In genomic region chr11:554824-555499, GRCh38 we compare ENCODE assay signal across 1 cellular context.
TF ChIP-seq lines count a peak whose summit lies in the region.

No MANE protein-coding gene starts in this region.

TF ChIP-seq in HepG2, 621 proteins besides CTCF, POLR2A, EP300 and RAD21 (continued from another document and continues in another):
- TF ChIP-seq RERE (CRISPR knock-in tag; IDR thresholded peaks at IDR 0.05; ENCODE audit: low read depth), result no peak
- no peak for TF ChIP-seq GMEB1 (CRISPR knock-in tag; IDR thresholded peaks at IDR 0.05; ENCODE audit: borderline replicate concordance)
- no peak for TF ChIP-seq TEAD3 (CRISPR knock-in tag; optimal IDR thresholded peaks at IDR 0.05; ENCODE audit: borderline replicate concordance)
- no peak for TF ChIP-seq PCBP2 (optimal IDR thresholded peaks at IDR 0.05; ENCODE audit: low read depth, low read length, poor library complexity, severe bottlenecking)
- peak; percentile 27; the same call in 1 of the 2 replicates for TF ChIP-seq ZFX (CRISPR knock-in tag; IDR thresholded peaks at IDR 0.05; ENCODE audit: low read depth)
- TF ChIP-seq MIER2 (CRISPR knock-in tag; IDR thresholded peaks at IDR 0.05), result no peak
- no peak for TF ChIP-seq ZNF629 (CRISPR knock-in tag; conservative IDR thresholded peaks at IDR 0.05)
- TF ChIP-seq TRAFD1 (CRISPR knock-in tag; IDR thresholded peaks at IDR 0.05; ENCODE audit: borderline replicate concordance), result no peak
- TF ChIP-seq CBX5 (CRISPR knock-in tag; IDR thresholded peaks at IDR 0.05; ENCODE audit: borderline replicate concordance), result peak; percentile 61; the same call in 1 of the 2 replicates
- TF ChIP-seq ZNF563 (CRISPR knock-in tag; IDR thresholded peaks at IDR 0.05), result no peak
- 0 out of 2 replicates have a peak, but pooled peaks have one; percentile 11 for TF ChIP-seq MTA1 (CRISPR knock-in tag; IDR thresholded peaks at IDR 0.05; ENCODE audit: borderline replicate concordance)
- TF ChIP-seq HNRNPK (IDR thresholded peaks at IDR 0.05; ENCODE audit: low read depth, low read length, poor library complexity, severe bottlenecking), result peak; percentile 81
- no peak for TF ChIP-seq ATRX (CRISPR knock-in tag; IDR thresholded peaks at IDR 0.05; ENCODE audit: borderline replicate concordance)
- no peak for TF ChIP-seq GLMP (CRISPR knock-in tag; IDR thresholded peaks at IDR 0.05; ENCODE audit: borderline replicate concordance)
- no peak for TF ChIP-seq DR1 (CRISPR knock-in tag; IDR thresholded peaks at IDR 0.05)
- TF ChIP-seq ZNF761 (CRISPR knock-in tag; conservative IDR thresholded peaks at IDR 0.05), result no peak
- TF ChIP-seq ATF5 (CRISPR knock-in tag; IDR thresholded peaks at IDR 0.05; ENCODE audit: low read depth), result no peak
- no peak for TF ChIP-seq ZNF121 (CRISPR knock-in tag; IDR thresholded peaks at IDR 0.05)
- no peak for TF ChIP-seq POLR2G (IDR thresholded peaks at IDR 0.05; ENCODE audit: low read depth, low read length)
- no peak for TF ChIP-seq SUZ12 (IDR thresholded peaks at IDR 0.05; ENCODE audit: low read depth, low read length)
- no peak for TF ChIP-seq ZKSCAN1 (IDR thresholded peaks at IDR 0.05; ENCODE audit: low read length)
- TF ChIP-seq SPEN (CRISPR knock-in tag; IDR thresholded peaks at IDR 0.05; ENCODE audit: low read depth), result peak; percentile 50; the same call in 1 of the 2 replicates
- no peak for TF ChIP-seq JARID2 (CRISPR knock-in tag; IDR thresholded peaks at IDR 0.05; ENCODE audit: insufficient replicate concordance)
- TF ChIP-seq FOXO1 (CRISPR knock-in tag; IDR thresholded peaks at IDR 0.05), result peak; percentile 30; the same call in 1 of the 2 replicates
- peak; percentile 78 for TF ChIP-seq GABPB1 (CRISPR knock-in tag; IDR thresholded peaks at IDR 0.05)
- no peak for TF ChIP-seq ZFAT (CRISPR knock-in tag; conservative IDR thresholded peaks at IDR 0.05)
- TF ChIP-seq ZNF281 (CRISPR knock-in tag; IDR thresholded peaks at IDR 0.05; ENCODE audit: borderline replicate concordance), result no peak
- 0 out of 2 replicates have a peak, but pooled peaks have one; percentile 23 for TF ChIP-seq ZGPAT (CRISPR knock-in tag; IDR thresholded peaks at IDR 0.05)
- TF ChIP-seq ZSCAN25 (CRISPR knock-in tag; IDR thresholded peaks at IDR 0.05), result peak; percentile 81
- TF ChIP-seq DZIP1 (CRISPR knock-in tag; IDR thresholded peaks at IDR 0.05), result no peak
- TF ChIP-seq ZNF639 (CRISPR knock-in tag; conservative IDR thresholded peaks at IDR 0.05), result no peak; the same call in 1 of the 2 replicates
- TF ChIP-seq SP1 (IDR thresholded peaks at IDR 0.05), result no peak
- TF ChIP-seq SP1 (CRISPR knock-in tag; IDR thresholded peaks at IDR 0.05), result 0 out of 2 replicates have a peak, but pooled peaks have one; percentile 25
- no peak for TF ChIP-seq CENPBD1 (CRISPR knock-in tag; IDR thresholded peaks at IDR 0.05; ENCODE audit: borderline replicate concordance, low read depth)
- TF ChIP-seq ETS1 (CRISPR knock-in tag; IDR thresholded peaks at IDR 0.05), result no peak
- no peak for TF ChIP-seq ZNF414 (CRISPR knock-in tag; IDR thresholded peaks at IDR 0.05)
